Comparison of ENCODE assay signal across 1 cellular context in genomic region chr1:236058141-236058626, GRCh38.
TF ChIP-seq lines count a peak whose summit lies in the region.

No MANE protein-coding gene starts in this region.

TF ChIP-seq in SK-N-SH, 30 proteins besides CTCF, POLR2A, EP300 and RAD21 (continued from another document):
- TF ChIP-seq RCOR1 (IDR thresholded peaks at IDR 0.05; ENCODE audit: low read length) (peak; percentile 58; the same call in 1 of the 2 replicates), FOXJ3 (CRISPR knock-in tag; IDR thresholded peaks at IDR 0.05) (0 out of 2 replicates have a peak, but pooled peaks have one; percentile 43), USF2 (IDR thresholded peaks at IDR 0.05; ENCODE audit: borderline replicate concordance, low read depth, low read length) (no peak; the same call in 1 of the 2 replicates), EZH2phosphoT487 (IDR thresholded peaks at IDR 0.05; ENCODE audit: borderline replicate concordance, low read depth) (no peak), TAF1 (IDR thresholded peaks at IDR 0.05; ENCODE audit: borderline replicate concordance, low read depth, low read length) (no peak), YY1 (IDR thresholded peaks at IDR 0.05; ENCODE audit: low read depth) (no peak), POLR2AphosphoS5 (IDR thresholded peaks at IDR 0.05; ENCODE audit: low read depth, low read length) (peak; percentile 41; the same call in 1 of the 2 replicates), PBX3 (IDR thresholded peaks at IDR 0.05) (peak; percentile 40; the same call in 1 of the 2 replicates), TEAD4 (IDR thresholded peaks at IDR 0.05; ENCODE audit: borderline replicate concordance, insufficient read depth) (no peak)
